In genomic region chr11:62487136-62487535, GRCh38 we compare ENCODE assay signal across 20 cellular contexts. TPM values are rescaled to one million over a fixed set of nuclear protein-coding genes. Genes with fewer than 3 reads are reported as not detected.
A peak's percentile ranks its signal among the peaks of the same experiment; 100 is the strongest.
DNase-seq lines count a peak whose midpoint lies in the region; ATAC-seq and TF ChIP-seq lines count a peak whose summit lies in the region.
"Had no signal": no experiment of that assay in that cellular context is flagged by ENCODE, and none has a peak within 500 bp of the region (broad histone marks: within the 10 kb centered on the region; RNA-seq: fewer than 3 reads in every experiment).

No MANE protein-coding gene starts in this region.

- H2AK5ac ChIP-seq in IMR-90 (ENCODE audit: low read depth, low read length) (0 out of 2 replicates have a peak overlapping the region, but pooled peaks have one; percentile 6), neuronal stem cell (ENCODE audit: low read depth, low read length) (no peak overlapping the region)

- H4K20me1 ChIP-seq in IMR-90 (ENCODE audit: insufficient read depth, low read length) (no peaks in the 10 kb centered on the region), hepatocyte (ENCODE audit: insufficient read depth, poor library complexity, severe bottlenecking) (no peaks in the 10 kb centered on the region)

- no peak overlapping the region for H2AK9ac ChIP-seq in IMR-90 (replicated peaks; ENCODE audit: low read depth, low read length, poor library complexity)

- H3K27ac Mint-ChIP-seq in CD4-positive, CD25-positive, alpha-beta regulatory T cell: peak overlapping the region; percentile 22 to 75 (median 53)
- H3K27ac Mint-ChIP-seq: CD4-positive, alpha-beta T cell had no signal

- H3K9ac ChIP-seq in IMR-90 (ENCODE audit: low read depth, low read length): no peak overlapping the region
- H3K9ac ChIP-seq in neuronal stem cell (ENCODE audit: low read depth, low read length, poor library complexity): no peak overlapping the region

- H2BK120ac ChIP-seq in IMR-90 (ENCODE audit: low read depth, low read length) (no peak overlapping the region), neuronal stem cell (ENCODE audit: low read depth, low read length) (no peak overlapping the region)

- no peak overlapping the region for H2BK20ac ChIP-seq in IMR-90 (ENCODE audit: low read depth, low read length)

- no peak for TF ChIP-seq RAD21 in IMR-90 (IDR thresholded peaks at IDR 0.05; ENCODE audit: low read length)

- CTCF ChIA-PET in IMR-90 (lab: Yijun Ruan, JAX): interaction anchor here (1.4 kb wide), 1 partner anchor 62 kb away, joined by 6 read pairs; no protein-coding TSS in a partner anchor

- H2AFZ ChIP-seq in IMR-90 (replicated peaks; ENCODE audit: low read length, poor library complexity) (no peak overlapping the region), hepatocyte (no peak overlapping the region), neuronal stem cell (ENCODE audit: low read length) (peak overlapping the region; percentile 46)

- ATAC-seq in CD4-positive, CD25-positive, alpha-beta regulatory T cell (ENCODE audit: low read depth in 2 of 2): no peak
- ATAC-seq in IMR-90 (ENCODE audit: low read depth) (no peak), HG02623 (IDR thresholded peaks at IDR 0.05; ENCODE audit: unreplicated experiment) (no peak)
- ATAC-seq: PC-3, Right ventricle myocardium inferior had no signal

- H2BK5ac ChIP-seq in IMR-90 (ENCODE audit: low read depth, low read length, poor library complexity, severe bottlenecking): no peak overlapping the region
- H2BK5ac ChIP-seq in neuronal stem cell (ENCODE audit: low read length): no peak overlapping the region

- no peaks in the 10 kb centered on the region for H3K36me3 ChIP-seq in CD4-positive, CD25-positive, alpha-beta regulatory T cell (ENCODE audit: control insufficient read depth, insufficient read depth, low read length)
- H3K36me3 ChIP-seq in IMR-90 (ENCODE audit: control insufficient read depth, insufficient read depth, low read length) (no peaks in the 10 kb centered on the region), hepatocyte (replicated peaks; ENCODE audit: insufficient read depth, low read depth) (no peaks in the 10 kb centered on the region), neuronal stem cell (replicated peaks in 1 of 2; ENCODE audit: control insufficient read depth in 2 of 2, insufficient read depth in 2 of 2, low read length in 2 of 2) (no peaks in the 10 kb centered on the region)
- H3K36me3 ChIP-seq: SJCRH30 had no signal

- H4K5ac ChIP-seq in IMR-90 (ENCODE audit: low read depth, low read length): no peak overlapping the region

- TF ChIP-seq CTCF in IMR-90 (conservative IDR thresholded peaks at IDR 0.05; ENCODE audit: low read depth, low read length) (no peak), hepatocyte (IDR thresholded peaks at IDR 0.05; ENCODE audit: poor library complexity) (no peak)

- no peak overlapping the region for H3K14ac ChIP-seq in IMR-90 (replicated peaks; ENCODE audit: low read depth, low read length)
- H3K14ac ChIP-seq in neuronal stem cell (ENCODE audit: low read length): no peak overlapping the region

- no peak overlapping the region for H2BK12ac ChIP-seq in neuronal stem cell (ENCODE audit: low read length)

- H3K18ac ChIP-seq in IMR-90 (ENCODE audit: low read depth, low read length) (no peak overlapping the region), neuronal stem cell (ENCODE audit: low read length) (no peak overlapping the region)

- no peak overlapping the region for H3K27ac ChIP-seq in CD4-positive, CD25-positive, alpha-beta regulatory T cell (ENCODE audit: insufficient read depth, low read length, poor library complexity, severe bottlenecking)
- H3K27ac ChIP-seq in IMR-90 (ENCODE audit: insufficient read depth, low read length) (no peak overlapping the region), hepatocyte (peak overlapping the region; percentile 56), neuronal stem cell (replicated peaks; ENCODE audit: low read length) (no peak overlapping the region)
- H3K27ac ChIP-seq: SJCRH30 had no signal

- H3K79me1 ChIP-seq in IMR-90 (ENCODE audit: low read depth in 1 of 2, low read length in 2 of 2) (no peaks in the 10 kb centered on the region), neuronal stem cell (ENCODE audit: low read depth, low read length) (no peaks in the 10 kb centered on the region)

- TF ChIP-seq POLR2A in IMR-90 (IDR thresholded peaks at IDR 0.05; ENCODE audit: low read depth, low read length): no peak

- H3K4me3 ChIP-seq in CD4-positive, CD25-positive, alpha-beta regulatory T cell (ENCODE audit: low read depth, low read length): no peak overlapping the region
- H3K4me3 ChIP-seq in IMR-90 (ENCODE audit: insufficient read depth, low read depth, low read length): no peak overlapping the region
- no peak overlapping the region for H3K4me3 ChIP-seq in hepatocyte
- H3K4me3 ChIP-seq in neuronal stem cell (ENCODE audit: low read length in 2 of 2): no peak overlapping the region
- H3K4me3 ChIP-seq: SJCRH30 had no signal

- no peak overlapping the region for H3K4me3 Mint-ChIP-seq in CD4-positive, CD25-positive, alpha-beta regulatory T cell
- H3K4me3 Mint-ChIP-seq: CD4-positive, alpha-beta T cell had no signal

- H3K79me2 ChIP-seq in hepatocyte: no peaks in the 10 kb centered on the region

- H4K8ac ChIP-seq in IMR-90 (ENCODE audit: low read depth in 2 of 2, low read length in 2 of 2) (no peak overlapping the region), neuronal stem cell (ENCODE audit: low read depth, low read length) (no peak overlapping the region)

- H4K91ac ChIP-seq in IMR-90 (ENCODE audit: insufficient read depth, low read depth, low read length) (no peak overlapping the region), neuronal stem cell (ENCODE audit: low read depth, low read length, poor library complexity) (no peak overlapping the region)

- H3K36me3 Mint-ChIP-seq in CD4-positive, CD25-positive, alpha-beta regulatory T cell: peaks cover 4% of the 10 kb centered on the region

- H3K4me1 ChIP-seq in CD4-positive, CD25-positive, alpha-beta regulatory T cell (ENCODE audit: control insufficient read depth, insufficient read depth, low read length, poor library complexity, severe bottlenecking): no peaks in the 10 kb centered on the region
- H3K4me1 ChIP-seq in IMR-90 (ENCODE audit: control insufficient read depth, insufficient read depth, low read length) (peaks cover 6% of the 10 kb centered on the region), hepatocyte (ENCODE audit: insufficient read depth) (peaks cover 17% of the 10 kb centered on the region), neuronal stem cell (ENCODE audit: control insufficient read depth in 2 of 2, insufficient read depth in 1 of 2, low read depth in 1 of 2, low read length in 2 of 2) (peaks cover 1 to 3% of the 10 kb centered on the region in 2 donors)
- H3K4me1 ChIP-seq: SJCRH30 had no signal

- intact Hi-C loops in IMR-90 (cut with micrococcal nuclease): no loop called here

- BruUV-seq in IMR-90 (replicated peaks; lab: Mats Ljungman, UMichigan): no TSS peak

- H3K4me1 Mint-ChIP-seq in CD4-positive, CD25-positive, alpha-beta regulatory T cell: peaks cover 0 to 2% (median 0%) of the 10 kb centered on the region in 4 donors

- peaks cover 3% of the 10 kb centered on the region; the same call in 1 of the 2 replicates for H3K9me1 ChIP-seq in IMR-90 (ENCODE audit: insufficient read depth, low read length)

- H3K27me3 Mint-ChIP-seq in CD4-positive, CD25-positive, alpha-beta regulatory T cell: no peaks in the 10 kb centered on the region
- H3K27me3 Mint-ChIP-seq: CD4-positive, alpha-beta T cell had no signal

- no peak overlapping the region for H3K56ac ChIP-seq in IMR-90 (ENCODE audit: extremely low read depth, insufficient read depth, low read length)

- no peak overlapping the region for H3K4ac ChIP-seq in IMR-90 (ENCODE audit: low read depth, low read length)
- no peak overlapping the region for H3K4ac ChIP-seq in neuronal stem cell (ENCODE audit: low read length)

- H3K4me2 ChIP-seq in IMR-90 (ENCODE audit: low read depth, low read length) (no peak overlapping the region), hepatocyte (peak overlapping the region; percentile 54), neuronal stem cell (ENCODE audit: insufficient read depth, low read length, poor library complexity, severe bottlenecking) (no peak overlapping the region)

- no peak overlapping the region for H2BK15ac ChIP-seq in IMR-90 (ENCODE audit: low read depth, low read length)
- H2BK15ac ChIP-seq in neuronal stem cell (ENCODE audit: low read length): no peak overlapping the region

- no peaks in the 10 kb centered on the region for H3K9me2 ChIP-seq in hepatocyte (replicated peaks; ENCODE audit: insufficient read depth)

- H3K27me3 ChIP-seq in CD4-positive, CD25-positive, alpha-beta regulatory T cell (ENCODE audit: control insufficient read depth, insufficient read depth, low read length): no peaks in the 10 kb centered on the region
- H3K27me3 ChIP-seq in IMR-90 (ENCODE audit: control insufficient read depth, insufficient read depth, low read length) (no peaks in the 10 kb centered on the region), hepatocyte (no peaks in the 10 kb centered on the region), neuronal stem cell (ENCODE audit: control insufficient read depth in 3 of 3, insufficient read depth in 3 of 3, low read depth in 1 of 3, low read length in 3 of 3) (no peaks in the 10 kb centered on the region)
- H3K27me3 ChIP-seq: SJCRH30 had no signal

- H3K9me3 Mint-ChIP-seq in CD4-positive, CD25-positive, alpha-beta regulatory T cell: no peaks in the 10 kb centered on the region
- H3K9me3 Mint-ChIP-seq: CD4-positive, alpha-beta T cell had no signal

- 78% methylated on average over 3 of the region's 8 CpGs; no CpG with 5 or more reads in 1 of the 2 experiments for WGBS in IMR-90 (ENCODE audit: extremely low coverage in 2 of 2, insufficient read length in 1 of 2), 2 experiments
- 81% methylated on average over 8 of the region's 8 CpGs for WGBS in hepatocyte (ENCODE audit: low lambda C conversion rate, missing lambda C conversion rate)
- WGBS in neuronal stem cell (ENCODE audit: extremely low coverage in 2 of 2, insufficient read length in 2 of 2, insufficient replicate concordance in 1 of 2), 2 donors: no CpG with 5 or more reads among the region's 8 CpGs

- DNase-seq in CD4-positive, CD25-positive, alpha-beta regulatory T cell: no peak
- DNase-seq in IMR-90: no peak
- no peak for DNase-seq in hepatocyte (ENCODE audit: low spot score)
- DNase-seq in neuronal stem cell (ENCODE audit: low spot score): no peak
- DNase-seq in activated gamma-delta T cell (lab: John Stamatoyannopoulos, UW): no peak
- no peak for DNase-seq in hypothalamus (lab: John Stamatoyannopoulos, UW)
- DNase-seq in NCI-H526 treated with DMSO at 0.1 percent for 48 hours (lab: John Stamatoyannopoulos, UW): no peak
- DNase-seq: CD4-positive, alpha-beta T cell; COR-L47; DND-41; H7; KBM-7; MV-4-11; NCI-H1436 treated with DMSO at 0.1 percent for 48 hours; NCI-H2107; NCI-H524; PC-3; SJCRH30 had no signal

- in situ Hi-C loops in IMR-90 (cut with MboI; ENCODE audit: low sequenced_read_pairs): no loop called here

- H3K9me3 ChIP-seq in CD4-positive, CD25-positive, alpha-beta regulatory T cell (ENCODE audit: control insufficient read depth in 2 of 2, low read length in 2 of 2): no peaks in the 10 kb centered on the region
- no peaks in the 10 kb centered on the region for H3K9me3 ChIP-seq in IMR-90 (ENCODE audit: control insufficient read depth, insufficient read depth, low read length)
- no peaks in the 10 kb centered on the region for H3K9me3 ChIP-seq in hepatocyte (ENCODE audit: low read depth)
- no peaks in the 10 kb centered on the region for H3K9me3 ChIP-seq in neuronal stem cell (replicated peaks in 1 of 2; ENCODE audit: control insufficient read depth in 2 of 2, insufficient read depth in 1 of 2, low read depth in 1 of 2, low read length in 2 of 2)
- H3K9me3 ChIP-seq: SJCRH30 had no signal

- dilution Hi-C loops in IMR-90 (cut with HindIII; ENCODE audit: low sequenced_read_pairs, unreplicated experiment): no loop called here

- no peak overlapping the region for H3K23ac ChIP-seq in IMR-90 (ENCODE audit: low read depth, low read length)
- H3K23ac ChIP-seq in neuronal stem cell (ENCODE audit: low read depth, low read length, poor library complexity): no peak overlapping the region

- POLR2A ChIA-PET in IMR-90 (lab: Charles Lee; ENCODE audit: unreplicated experiment): no interaction called here

RNA-seq across cellular contexts. Expression of gene AHNAK, which starts 59.5 kb away (rescaled TPM):
- total RNA-seq in CD4-positive, CD25-positive, alpha-beta regulatory T cell: 852 TPM
- polyA plus RNA-seq in CD4-positive, CD25-positive, alpha-beta regulatory T cell: 10 to 100 TPM; 22.3 to 59.3 (median 39.5) TPM
- 695 and 735 TPM in 2 replicates for total RNA-seq in IMR-90 (2012; rRNA removed)
- 80.7 and 95.1 TPM in 2 replicates for polyA plus RNA-seq in IMR-90 (2012; rRNA removed)
- 22.8 and 36.6 TPM in 2 replicates for polyA plus RNA-seq in IMR-90 (2012; cell fraction: cytosol; rRNA removed)
- polyA plus RNA-seq in IMR-90 (2012; cell fraction: nucleus; rRNA removed; ENCODE audit: low replicate concordance): 45.0 and 186 TPM in 2 replicates
- 218 and 237 TPM in 2 replicates for total RNA-seq in hepatocyte
- 38.0 and 47.6 TPM in 2 replicates for polyA plus RNA-seq in hepatocyte
- polyA plus RNA-seq in neuronal stem cell (2013, experiment 1 of 2): 6.4 TPM
- 6.9 TPM for polyA plus RNA-seq in neuronal stem cell (2013, experiment 2 of 2)
